In genomic region chr6:68639211-68639610, GRCh38 we compare ENCODE assay signal across 29 cellular contexts. TPM values are rescaled to one million over a fixed set of nuclear protein-coding genes. Genes with fewer than 3 reads are reported as not detected.
DNase-seq lines count a peak whose midpoint lies in the region; ATAC-seq and TF ChIP-seq lines count a peak whose summit lies in the region.
"Had no signal": no experiment of that assay in that cellular context is flagged by ENCODE, and none has a peak within 500 bp of the region (broad histone marks: within the 10 kb centered on the region; RNA-seq: fewer than 3 reads in every experiment).

No MANE protein-coding gene starts in this region.

- no peak overlapping the region for H4K5ac ChIP-seq in mesendoderm (ENCODE audit: low read length)

- peak overlapping the region; percentile 39 for H3K4me2 ChIP-seq in mesendoderm (ENCODE audit: low read length)

- DNase-seq in NCI-H2107 treated with DMSO at 0.1 percent for 48 hours (lab: John Stamatoyannopoulos, UW; ENCODE audit: unreplicated experiment) (peak; percentile 43), NCI-H2107 (lab: John Stamatoyannopoulos, UW) (no peak), ecto neural progenitor cell (ENCODE audit: low spot score) (peak; percentile 43), mesendoderm (no peak), NOMO-1 treated with DMSO at 0.1 percent for 48 hours (lab: John Stamatoyannopoulos, UW; ENCODE audit: unreplicated experiment) (no peak), NCI-H526 treated with DMSO at 0.1 percent for 48 hours (lab: John Stamatoyannopoulos, UW) (no peak)
- DNase-seq in CD8-positive, alpha-beta T cell: no peak
- DNase-seq: activated CD4-positive, alpha-beta T cell treated with anti-CD3 and anti-CD28 coated beads for 1 hour; activated naive CD4-positive, alpha-beta T cell treated with anti-CD3 and anti-CD28 coated beads, Interleukin-2, amount 50 U/mL, for 16 hours; activated T-cell treated with anti-CD3 and anti-CD28 coated beads, Interleukin-2, amount 50 U/mL, for 48 hours; AML-193; aorta; central memory CD4-positive, alpha-beta T cell; foreskin fibroblast; kidney; mammary epithelial cell; MG63; NCI-H1436; NCI-H748 treated with DMSO at 0.1 percent for 48 hours; retina; stimulated activated CD4-positive, alpha-beta T cell treated with anti-CD3 and anti-CD28 coated beads, Interleukin-4, amount 100 ng/mL, for 1 hour; stimulated activated naive CD4-positive, alpha-beta T cell; T-helper 9 cell; thyroid gland had no signal

- no peak for ATAC-seq in CD8-positive, alpha-beta T cell
- ATAC-seq in HG02763 (IDR thresholded peaks at IDR 0.05; ENCODE audit: unreplicated experiment): no peak
- ATAC-seq: Right ventricle myocardium inferior had no signal

- H3K4me1 Mint-ChIP-seq in CD8-positive, alpha-beta T cell (ENCODE audit: low read depth): peaks cover 14% of the 10 kb centered on the region

- no peaks in the 10 kb centered on the region for H3K9me3 ChIP-seq in CD8-positive, alpha-beta T cell (ENCODE audit: low read length)
- H3K9me3 ChIP-seq: MG63, thyroid gland had no signal

- no peak overlapping the region for H3K4ac ChIP-seq in mesendoderm (ENCODE audit: low read depth, low read length)

- CTCF ChIA-PET in CD8-positive, alpha-beta T cell (lab: Charles Lee): no interaction called here

- no peak for TF ChIP-seq CTCF in CD8-positive, alpha-beta T cell (IDR thresholded peaks at IDR 0.05)

- no peaks in the 10 kb centered on the region for H3K9me3 Mint-ChIP-seq in CD8-positive, alpha-beta T cell

- no peak overlapping the region for H2BK120ac ChIP-seq in mesendoderm (ENCODE audit: low read depth, low read length)

- no peak overlapping the region for H3K27ac ChIP-seq in mesendoderm (ENCODE audit: low read depth, low read length)
- H3K27ac ChIP-seq in CD8-positive, alpha-beta T cell (ENCODE audit: low read depth, low read length): no peak overlapping the region
- H3K27ac ChIP-seq: thyroid gland had no signal

- H3K27me3 ChIP-seq in mesendoderm (ENCODE audit: insufficient read depth, low read length, poor library complexity): peaks cover 5% of the 10 kb centered on the region
- no peaks in the 10 kb centered on the region for H3K27me3 ChIP-seq in CD8-positive, alpha-beta T cell (ENCODE audit: insufficient read depth, low read length)
- H3K27me3 ChIP-seq: thyroid gland had no signal

- H3K18ac ChIP-seq in mesendoderm (ENCODE audit: low read length): no peak overlapping the region

- H3K56ac ChIP-seq in mesendoderm (ENCODE audit: low read length): no peak overlapping the region

- peaks cover 37% of the 10 kb centered on the region for H3K27me3 Mint-ChIP-seq in CD8-positive, alpha-beta T cell (ENCODE audit: low read depth)

- H3K79me1 ChIP-seq in mesendoderm (ENCODE audit: low read length): no peaks in the 10 kb centered on the region

- H3K4me3 ChIP-seq in mesendoderm (ENCODE audit: low read length): no peak overlapping the region
- H3K4me3 ChIP-seq in CD8-positive, alpha-beta T cell (ENCODE audit: low read depth, low read length): no peak overlapping the region
- H3K4me3 ChIP-seq: MG63 had no signal

- no peak overlapping the region for H3K27ac Mint-ChIP-seq in CD8-positive, alpha-beta T cell

- intact Hi-C loops in CD8-positive, alpha-beta T cell (cut with DNase I, micrococcal nuclease): loop anchor here (5.0 to 10.0 kb wide), 2 partner anchors 1466 to 1468 kb away; no protein-coding TSS in a partner anchor

- no peak overlapping the region for H4K8ac ChIP-seq in mesendoderm (ENCODE audit: low read depth, low read length)

- POLR2A ChIA-PET in CD8-positive, alpha-beta T cell (lab: Charles Lee): no interaction called here

- H3K23ac ChIP-seq in mesendoderm (ENCODE audit: low read length): no peak overlapping the region

- no peaks in the 10 kb centered on the region for H3K36me3 ChIP-seq in mesendoderm (ENCODE audit: control insufficient read depth, insufficient read depth, low read length)
- no peaks in the 10 kb centered on the region for H3K36me3 ChIP-seq in CD8-positive, alpha-beta T cell (ENCODE audit: insufficient read depth, low read length)
- H3K36me3 ChIP-seq: MG63, thyroid gland had no signal

- H3K79me2 ChIP-seq in mesendoderm (ENCODE audit: control insufficient read depth, insufficient read depth, low read length): no peaks in the 10 kb centered on the region

- no peaks in the 10 kb centered on the region for H3K36me3 Mint-ChIP-seq in CD8-positive, alpha-beta T cell

- no peak overlapping the region for H2AK5ac ChIP-seq in mesendoderm (ENCODE audit: low read length)

- no peak overlapping the region for H2BK5ac ChIP-seq in mesendoderm (ENCODE audit: low read length)

- no peaks in the 10 kb centered on the region for H3K4me1 ChIP-seq in mesendoderm (ENCODE audit: control insufficient read depth, low read depth, low read length)
- H3K4me1 ChIP-seq in CD8-positive, alpha-beta T cell (ENCODE audit: insufficient read depth, low read length): peaks cover 4% of the 10 kb centered on the region
- H3K4me1 ChIP-seq: thyroid gland had no signal

- H2BK15ac ChIP-seq in mesendoderm (replicated peaks; ENCODE audit: low read depth): no peak overlapping the region

- no peak overlapping the region for H3K4me3 Mint-ChIP-seq in CD8-positive, alpha-beta T cell

- WGBS in mesendoderm (ENCODE audit: extremely low coverage, insufficient coverage, low lambda C conversion rate): no CpG with 5 or more reads among the region's 7 CpGs

- no peak overlapping the region for H3K9ac ChIP-seq in mesendoderm (ENCODE audit: low read length)

RNA-seq across cellular contexts. Expression of gene ADGRB3, which starts 4.1 kb away (rescaled TPM):
- 0.08 TPM for polyA plus RNA-seq in mesendoderm (2013, experiment 1 of 2)
- polyA plus RNA-seq in mesendoderm (2013, experiment 2 of 2): 0.08 TPM
- total RNA-seq in CD8-positive, alpha-beta T cell: not detected
- total RNA-seq: A172, dermis microvascular lymphatic vessel endothelial cell, mammary epithelial cell, osteoblast had no signal
- polyA plus RNA-seq: mammary epithelial cell had no signal

Comparison
In these comparisons a context has a peak if more than half of its experiments do, and no peak if none do; other contexts are left out.
1. DNase-seq: peak in NCI-H2107 treated with DMSO at 0.1 percent for 48 hours (single experiment) and ecto neural progenitor cell (single experiment); none in NCI-H2107 (single experiment), mesendoderm (single experiment), CD8-positive, alpha-beta T cell (0 of 7), NOMO-1 treated with DMSO at 0.1 percent for 48 hours (single experiment) and NCI-H526 treated with DMSO at 0.1 percent for 48 hours (single experiment).